Comparison of ENCODE assay signal across 16 cellular contexts in genomic region chr18:463442-464310, GRCh38. TPM values are rescaled to one million over a fixed set of nuclear protein-coding genes. Genes with fewer than 3 reads are reported as not detected.
DNase-seq lines count a peak whose midpoint lies in the region; FAIRE-seq and TF ChIP-seq lines count a peak whose summit lies in the region.
"Had no signal": no experiment of that assay in that cellular context is flagged by ENCODE, and none has a peak within 500 bp of the region (broad histone marks: within the 10 kb centered on the region; RNA-seq: fewer than 3 reads in every experiment).

No MANE protein-coding gene starts in this region.

- H3K27ac Mint-ChIP-seq in HFFc6: no peak overlapping the region
- H3K27ac Mint-ChIP-seq: activated CD8-positive, alpha-beta memory T cell treated with anti-CD3 and anti-CD28 coated beads, Interleukin-2, amount 10 ng/mL, durations not matched to agents 7 days and 5 days; activated naive CD8-positive, alpha-beta T cell treated with anti-CD3 and anti-CD28 coated beads, Interleukin-2, amount 10 ng/mL, durations not matched to agents 7 days and 5 days; T-helper 2 cell treated with Interferon-gamma antibody and Interleukin-4, amounts not matched to agents 5 μg/mL and 100 μg/mL, for 36 hours had no signal

- 72 to 75% methylated on average over 19 to 20 of the region's 20 CpGs for WGBS in transverse colon (ENCODE audit: low coverage in 1 of 2), 2 donors

- TF ChIP-seq CTCF in HFFc6 (IDR thresholded peaks at IDR 0.05): no peak
- no peak for TF ChIP-seq CTCF in cardiac muscle cell (IDR thresholded peaks at IDR 0.05; ENCODE audit: low read depth, low read length)
- TF ChIP-seq CTCF in GM13977 (IDR thresholded peaks at IDR 0.05; ENCODE audit: extremely low read depth, insufficient read depth, missing control alignments): no peak
- TF ChIP-seq CTCF in transverse colon (IDR thresholded peaks at IDR 0.05): no peak

- no peaks in the 10 kb centered on the region for H3K36me3 ChIP-seq in cardiac muscle cell
- H3K36me3 ChIP-seq in transverse colon: no peaks in the 10 kb centered on the region
- H3K36me3 ChIP-seq: prostate gland had no signal

- no peak for FAIRE-seq in H54 (lab: Jason Lieb, UNC)

- DNase-seq in HFFc6: peak; percentile 24
- peak; percentile 85 for DNase-seq in SIG-M5 treated with dmso at 0.1 percent for 504 hours (lab: John Stamatoyannopoulos, UW; ENCODE audit: unreplicated experiment)
- peak; percentile 40 to 52 for DNase-seq in cardiac muscle cell (ENCODE audit: low read depth in 1 of 2, low spot score in 1 of 2)
- peak; percentile 75 for DNase-seq in posterior vena cava (ENCODE audit: low spot score)
- no peak for DNase-seq in GM13977 (ENCODE audit: low spot score)
- no peak for DNase-seq in H54 (ENCODE audit: insufficient read length, low spot score)
- no peak for DNase-seq in NCI-H128 (lab: John Stamatoyannopoulos, UW; ENCODE audit: unreplicated experiment)
- DNase-seq in transverse colon: no peak
- DNase-seq: activated CD8-positive, alpha-beta memory T cell treated with anti-CD3 and anti-CD28 coated beads, Interleukin-2, amount 10 ng/mL, durations not matched to agents 7 days and 5 days; activated naive CD8-positive, alpha-beta T cell treated with anti-CD3 and anti-CD28 coated beads, Interleukin-2, amount 10 ng/mL, durations not matched to agents 7 days and 5 days; Caco-2; dermis blood vessel endothelial cell; NCI-H1694; stimulated activated CD4-positive, alpha-beta T cell treated with anti-CD3 and anti-CD28 coated beads, Interleukin-4, amount 100 ng/mL, for 4 hours had no signal

- H3K4me1 ChIP-seq in cardiac muscle cell (ENCODE audit: low read depth) (peaks cover 47% of the 10 kb centered on the region), transverse colon (no peaks in the 10 kb centered on the region)
- H3K4me1 ChIP-seq: Caco-2, prostate gland had no signal

- H3K9me3 ChIP-seq in cardiac muscle cell (ENCODE audit: low read depth): no peaks in the 10 kb centered on the region
- H3K9me3 ChIP-seq in transverse colon: no peaks in the 10 kb centered on the region
- H3K9me3 ChIP-seq: prostate gland had no signal

- in situ Hi-C loops in GM13977 (cut with MboI; ENCODE audit: low pct_unique_long_range_greater_than_20kb, low sequenced_read_pairs, unreplicated experiment) (no loop called here), transverse colon (cut with MboI; ENCODE audit: low pct_ligation_motif_present in 1 of 4, low pct_unique_long_range_greater_than_20kb in 1 of 4, low sequenced_read_pairs in 3 of 4) (no loop called here)

- peaks cover 7% of the 10 kb centered on the region for H3K4me1 Mint-ChIP-seq in HFFc6 (ENCODE audit: low read depth)
- H3K4me1 Mint-ChIP-seq: activated CD8-positive, alpha-beta memory T cell treated with anti-CD3 and anti-CD28 coated beads, Interleukin-2, amount 10 ng/mL, durations not matched to agents 7 days and 5 days; activated naive CD8-positive, alpha-beta T cell treated with anti-CD3 and anti-CD28 coated beads, Interleukin-2, amount 10 ng/mL, durations not matched to agents 7 days and 5 days had no signal

- no peaks in the 10 kb centered on the region for H3K27me3 ChIP-seq in cardiac muscle cell
- H3K27me3 ChIP-seq in transverse colon: no peaks in the 10 kb centered on the region

- no peak overlapping the region for H3K4me3 Mint-ChIP-seq in HFFc6
- H3K4me3 Mint-ChIP-seq: activated CD8-positive, alpha-beta memory T cell treated with anti-CD3 and anti-CD28 coated beads, Interleukin-2, amount 10 ng/mL, durations not matched to agents 7 days and 5 days; activated naive CD8-positive, alpha-beta T cell treated with anti-CD3 and anti-CD28 coated beads, Interleukin-2, amount 10 ng/mL, durations not matched to agents 7 days and 5 days; T-helper 2 cell treated with Interferon-gamma antibody and Interleukin-4, amounts not matched to agents 5 μg/mL and 100 μg/mL, for 36 hours had no signal

- no peaks in the 10 kb centered on the region for H3K9me3 Mint-ChIP-seq in HFFc6
- H3K9me3 Mint-ChIP-seq: activated naive CD8-positive, alpha-beta T cell treated with anti-CD3 and anti-CD28 coated beads, Interleukin-2, amount 10 ng/mL, durations not matched to agents 7 days and 5 days; T-helper 2 cell treated with Interferon-gamma antibody and Interleukin-4, amounts not matched to agents 5 μg/mL and 100 μg/mL, for 36 hours had no signal

- TF ChIP-seq EP300 in transverse colon (IDR thresholded peaks at IDR 0.05; ENCODE audit: low read depth): no peak

- peaks cover 37% of the 10 kb centered on the region for H3K27me3 Mint-ChIP-seq in HFFc6 (ENCODE audit: insufficient read depth)

- intact Hi-C loops in posterior vena cava (cut with DNase I): no loop called here
- intact Hi-C loops in transverse colon (cut with DNase I; ENCODE audit: low total_unique reads): no loop called here

- no peak overlapping the region for H3K4me3 ChIP-seq in cardiac muscle cell
- H3K4me3 ChIP-seq in transverse colon: no peak overlapping the region
- H3K4me3 ChIP-seq: prostate gland had no signal

- H3K27ac ChIP-seq in cardiac muscle cell (peak overlapping the region; percentile 80), transverse colon (no peak overlapping the region)
- H3K27ac ChIP-seq: prostate gland had no signal

- H3K36me3 Mint-ChIP-seq in HFFc6 (ENCODE audit: low read depth): no peaks in the 10 kb centered on the region
- H3K36me3 Mint-ChIP-seq: activated CD8-positive, alpha-beta memory T cell treated with anti-CD3 and anti-CD28 coated beads, Interleukin-2, amount 10 ng/mL, durations not matched to agents 7 days and 5 days; activated naive CD8-positive, alpha-beta T cell treated with anti-CD3 and anti-CD28 coated beads, Interleukin-2, amount 10 ng/mL, durations not matched to agents 7 days and 5 days had no signal

- TF ChIP-seq POLR2A in H54 (IDR thresholded peaks at IDR 0.05; ENCODE audit: low read depth, low read length): no peak
- TF ChIP-seq POLR2A in transverse colon (IDR thresholded peaks at IDR 0.05): no peak

RNA-seq across cellular contexts. Expression of gene COLEC12, which starts 36.8 kb away (rescaled TPM):
- under 1 TPM in 5 of 6 experiments, not detected in 1; 0.05 to 0.21 (median 0.15) TPM for total RNA-seq in HFFc6 (2021; fragmentation: NEBNext Ultra II Directional; extraction: Animal tissue kit (Norgen Biotek cat#: 25700))
- total RNA-seq in cardiac muscle cell (57.5 and 61.1 TPM in 2 replicates), posterior vena cava (10 to 100 TPM; 23.0 to 54.9 TPM), transverse colon (1 to 10 TPM; 1.4 to 7.8 (median 2.8) TPM)
- 69.0 and 78.7 TPM in 2 replicates for polyA plus RNA-seq in cardiac muscle cell
- total RNA-seq: activated CD8-positive, alpha-beta memory T cell treated with anti-CD3 and anti-CD28 coated beads, Interleukin-2, amount 10 ng/mL, durations not matched to agents 7 days and 5 days had no signal

Comparison
In these comparisons a context has a peak if more than half of its experiments do, and no peak if none do; other contexts are left out.
1. DNase-seq: peak in HFFc6 (single experiment), SIG-M5 treated with dmso at 0.1 percent for 504 hours (single experiment), cardiac muscle cell (2 of 2) and posterior vena cava (single experiment); none in GM13977 (single experiment), H54 (single experiment), NCI-H128 (single experiment) and transverse colon (single experiment).